Comparison of ENCODE assay signal across 8 cellular contexts in the genomic region with DNA sequence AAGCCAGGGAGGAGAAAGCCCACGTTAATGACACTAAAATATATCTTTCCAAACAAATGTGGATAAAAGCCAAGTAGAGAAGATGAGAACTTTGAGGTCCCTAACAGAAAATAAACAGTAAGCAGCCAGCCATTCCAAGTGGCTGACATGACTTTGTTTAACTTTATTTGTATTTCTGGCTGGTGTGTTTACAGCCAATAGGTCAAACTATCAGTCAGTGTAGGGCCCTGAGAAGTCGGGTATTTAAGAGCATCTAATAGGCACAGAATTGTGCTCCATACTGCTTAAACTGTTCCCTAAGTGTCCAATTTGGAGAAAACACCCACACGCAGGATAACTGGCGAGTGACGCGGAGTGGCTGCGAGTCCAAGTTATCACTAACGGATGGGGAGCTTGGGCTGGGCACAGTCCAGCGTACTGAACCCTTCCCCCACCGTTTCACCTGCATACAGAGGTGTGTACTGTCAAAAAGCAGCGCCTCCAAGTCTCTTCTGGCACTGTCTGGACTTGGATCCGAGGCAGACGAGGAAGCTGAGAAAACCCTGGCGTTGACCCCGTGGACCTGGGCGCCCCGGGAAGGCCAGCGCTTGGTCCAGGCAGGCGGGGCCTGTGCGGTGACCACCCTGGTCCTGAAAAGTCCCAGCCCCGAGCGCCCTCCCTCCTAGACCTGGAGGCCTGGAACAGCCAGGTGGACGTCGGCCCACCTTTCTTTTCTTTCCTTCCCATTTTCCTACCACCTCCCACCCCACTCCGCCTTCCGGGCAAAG. TPM values are rescaled to one million over a fixed set of nuclear protein-coding genes. Genes with fewer than 3 reads are reported as not detected.
DNase-seq lines count a peak whose midpoint lies in the region; ATAC-seq, FAIRE-seq and TF ChIP-seq lines count a peak whose summit lies in the region.

No MANE protein-coding gene starts in this region.

- POLR2A ChIA-PET in activated naive CD8-positive, alpha-beta T cell treated with anti-CD3 and anti-CD28 coated beads, Interleukin-2, amount 10 ng/mL, durations not matched to agents 7 days and 5 days (lab: Charles Lee), result interaction anchor here (0.8 to 1.1 kb wide), 2 partner anchors 12 to 81 kb away, joined by 3 to 4 read pairs; a partner anchor contains a TSS

- peaks cover 17% of the 10 kb centered on the region for H3K79me2 ChIP-seq in hepatocyte

- peak overlapping the region; percentile 98 for H3K27ac ChIP-seq in hepatocyte
- H3K27ac ChIP-seq in gastrocnemius medialis, result peak overlapping the region; percentile 77 to 81 (median 80)

- no peaks in the 10 kb centered on the region for H4K20me1 ChIP-seq in hepatocyte (ENCODE audit: insufficient read depth, poor library complexity, severe bottlenecking)

- H3K4me3 Mint-ChIP-seq in activated naive CD8-positive, alpha-beta T cell treated with anti-CD3 and anti-CD28 coated beads, Interleukin-2, amount 10 ng/mL, durations not matched to agents 7 days and 5 days, result peak overlapping the region; percentile 97

- H3K4me1 ChIP-seq in hepatocyte (ENCODE audit: insufficient read depth), result peaks cover 14% of the 10 kb centered on the region
- H3K4me1 ChIP-seq in gastrocnemius medialis, result peaks cover 5 to 9% of the 10 kb centered on the region in 2 donors

- TF ChIP-seq POLR2A in gastrocnemius medialis (IDR thresholded peaks at IDR 0.05), result no peak

- FAIRE-seq in RCC 7860 (lab: Jason Lieb, UNC), result no peak

- H3K27me3 ChIP-seq in hepatocyte, result no peaks in the 10 kb centered on the region
- no peaks in the 10 kb centered on the region for H3K27me3 ChIP-seq in gastrocnemius medialis

- peaks cover 10% of the 10 kb centered on the region for H3K27me3 Mint-ChIP-seq in activated naive CD8-positive, alpha-beta T cell treated with anti-CD3 and anti-CD28 coated beads, Interleukin-2, amount 10 ng/mL, durations not matched to agents 7 days and 5 days

- peak overlapping the region; percentile 88 for H3K4me2 ChIP-seq in hepatocyte

- H3K27ac Mint-ChIP-seq in activated naive CD8-positive, alpha-beta T cell treated with anti-CD3 and anti-CD28 coated beads, Interleukin-2, amount 10 ng/mL, durations not matched to agents 7 days and 5 days, result peak overlapping the region; percentile 98

- peaks cover 9% of the 10 kb centered on the region for H3K4me1 Mint-ChIP-seq in activated naive CD8-positive, alpha-beta T cell treated with anti-CD3 and anti-CD28 coated beads, Interleukin-2, amount 10 ng/mL, durations not matched to agents 7 days and 5 days

- H3K9me3 ChIP-seq in hepatocyte (ENCODE audit: low read depth) (no peaks in the 10 kb centered on the region), gastrocnemius medialis (no peaks in the 10 kb centered on the region)

- WGBS in hepatocyte (ENCODE audit: low lambda C conversion rate, missing lambda C conversion rate), result 43% methylated on average over 16 of the region's 26 CpGs

- DNase-seq in COR-L47 (lab: John Stamatoyannopoulos, UW), result peak; percentile 36
- DNase-seq in activated naive CD8-positive, alpha-beta T cell treated with anti-CD3 and anti-CD28 coated beads, Interleukin-2, amount 10 ng/mL, durations not matched to agents 7 days and 5 days, result no peak
- DNase-seq in hepatocyte (ENCODE audit: low spot score), result peak; percentile 60
- DNase-seq in gastrocnemius medialis, result no peak
- DNase-seq in stimulated activated CD4-positive, alpha-beta T cell treated with anti-CD3 and anti-CD28 coated beads, Interleukin-2, amount 100 ng/mL, for 24 hours, result no peak
- DNase-seq in DMS79 (lab: John Stamatoyannopoulos, UW), result no peak
- no peak for DNase-seq in RCC 7860 (ENCODE audit: low spot score)

- no peak for TF ChIP-seq CTCF in hepatocyte (IDR thresholded peaks at IDR 0.05; ENCODE audit: poor library complexity)
- TF ChIP-seq CTCF in gastrocnemius medialis (IDR thresholded peaks at IDR 0.05 in 4 of 5, conservative IDR thresholded peaks at IDR 0.05 in 1 of 5), result no peak

- in situ Hi-C loops in gastrocnemius medialis (cut with MboI; ENCODE audit: low sequenced_read_pairs in 4 of 4), result no loop called here

- H3K9me2 ChIP-seq in hepatocyte (replicated peaks; ENCODE audit: insufficient read depth), result no peaks in the 10 kb centered on the region

- H3K4me3 ChIP-seq in hepatocyte (peak overlapping the region; percentile 84), gastrocnemius medialis (peak overlapping the region; percentile 84 to 98 (median 96))

- H2AFZ ChIP-seq in hepatocyte, result peak overlapping the region; percentile 82

- intact Hi-C loops in gastrocnemius medialis (cut with DNase I; ENCODE audit: low total_unique reads), result loop anchor here (5.0 to 10.0 kb wide), 2 partner anchors 241 to 1018 kb away; a partner anchor contains a TSS

- H3K36me3 Mint-ChIP-seq in activated naive CD8-positive, alpha-beta T cell treated with anti-CD3 and anti-CD28 coated beads, Interleukin-2, amount 10 ng/mL, durations not matched to agents 7 days and 5 days, result peaks cover 13% of the 10 kb centered on the region

- no peaks in the 10 kb centered on the region for H3K9me3 Mint-ChIP-seq in activated naive CD8-positive, alpha-beta T cell treated with anti-CD3 and anti-CD28 coated beads, Interleukin-2, amount 10 ng/mL, durations not matched to agents 7 days and 5 days

- H3K36me3 ChIP-seq in hepatocyte (replicated peaks; ENCODE audit: insufficient read depth, low read depth) (no peaks in the 10 kb centered on the region), gastrocnemius medialis (peaks cover 0 to 14% of the 10 kb centered on the region in 2 donors)

- ATAC-seq in HG03025 (IDR thresholded peaks at IDR 0.05; ENCODE audit: low FRiP score, unreplicated experiment) (peak; percentile 6), gastrocnemius medialis (peak; percentile 4 to 18)
- peak; percentile 3 for ATAC-seq in activated naive CD8-positive, alpha-beta T cell treated with anti-CD3 and anti-CD28 coated beads, Interleukin-2, amount 10 ng/mL, durations not matched to agents 7 days and 5 days (ENCODE audit: low read depth)

RNA-seq across cellular contexts. Expression of a gene that starts 0.7 kb away (rescaled TPM):
- total RNA-seq in activated naive CD8-positive, alpha-beta T cell treated with anti-CD3 and anti-CD28 coated beads, Interleukin-2, amount 10 ng/mL, durations not matched to agents 7 days and 5 days, result 100 to 1,000 TPM; 108 to 112 TPM
- total RNA-seq in hepatocyte (43.9 and 46.6 TPM in 2 replicates), gastrocnemius medialis (10 to 100 TPM; 11.1 to 20.7 (median 12.5) TPM)
- polyA plus RNA-seq in hepatocyte, result 33.5 TPM in 2 replicates

Comparison
In these comparisons a context has a peak if more than half of its experiments do, and no peak if none do; other contexts are left out.
1. DNase-seq: peak in COR-L47 (single experiment) and hepatocyte (single experiment); none in activated naive CD8-positive, alpha-beta T cell treated with anti-CD3 and anti-CD28 coated beads, Interleukin-2, amount 10 ng/mL, durations not matched to agents 7 days and 5 days (single experiment), gastrocnemius medialis (0 of 2), stimulated activated CD4-positive, alpha-beta T cell treated with anti-CD3 and anti-CD28 coated beads, Interleukin-2, amount 100 ng/mL, for 24 hours (0 of 2), DMS79 (single experiment) and RCC 7860 (single experiment).
2. Peak in every context shown above with its lines, with median percentiles within 50 percentile points of each other: ATAC-seq.